22 cellular contexts compared by ENCODE assay signal in genomic region chr4:112946127-112946526, GRCh38.
"Had no signal": no experiment of that assay in that cellular context is flagged by ENCODE, and none has a peak within 500 bp of the region (broad histone marks: within the 10 kb centered on the region; RNA-seq: fewer than 3 reads in every experiment).

No MANE protein-coding gene starts in this region.

- H3K27ac Mint-ChIP-seq: activated B cell treated with CpG ODN at 0.5 μM for 24 hours; activated CD4-positive, alpha-beta T cell treated with anti-CD3 and anti-CD28 coated beads for 36 hours; activated naive CD8-positive, alpha-beta T cell; activated T-cell treated with anti-CD3 and anti-CD28 coated beads, Interleukin-2, amount 50 U/mL, for 24 hours; activated T-helper 17 cell treated with anti-CD3 and anti-CD28 coated beads, Interleukin-2, amount 50 U/mL, for 72 hours; nephron had no signal

- H3K4me3 Mint-ChIP-seq: activated B cell treated with CpG ODN at 0.5 μM for 24 hours; activated CD4-positive, alpha-beta T cell treated with anti-CD3 and anti-CD28 coated beads for 36 hours; activated naive CD8-positive, alpha-beta T cell; activated T-cell treated with anti-CD3 and anti-CD28 coated beads, Interleukin-2, amount 50 U/mL, for 24 hours; activated T-helper 17 cell treated with anti-CD3 and anti-CD28 coated beads, Interleukin-2, amount 50 U/mL, for 72 hours; nephron had no signal

- H3K27me3 ChIP-seq: adrenal gland, thyroid gland had no signal

- H3K27ac ChIP-seq: adrenal gland, thyroid gland had no signal

- H3K36me3 Mint-ChIP-seq: activated naive CD8-positive, alpha-beta T cell had no signal

- H3K9me3 ChIP-seq: adrenal gland, thyroid gland had no signal

- H3K4me1 Mint-ChIP-seq: activated B cell treated with CpG ODN at 0.5 μM for 24 hours; activated CD4-positive, alpha-beta T cell treated with anti-CD3 and anti-CD28 coated beads for 36 hours; activated T-helper 17 cell treated with anti-CD3 and anti-CD28 coated beads, Interleukin-2, amount 50 U/mL, for 72 hours; nephron had no signal

- H3K9me3 Mint-ChIP-seq: activated B cell treated with CpG ODN at 0.5 μM for 24 hours; activated T-cell treated with anti-CD3 and anti-CD28 coated beads, Interleukin-2, amount 50 U/mL, for 24 hours; activated T-helper 17 cell treated with anti-CD3 and anti-CD28 coated beads, Interleukin-2, amount 50 U/mL, for 72 hours; nephron had no signal

- H3K4me3 ChIP-seq: adrenal gland, thyroid gland had no signal

- H3K4me1 ChIP-seq: adrenal gland, thyroid gland had no signal

- H3K36me3 ChIP-seq: adrenal gland, thyroid gland had no signal

- DNase-seq: activated B cell treated with CpG ODN at 0.5 μM for 24 hours; activated CD4-positive, alpha-beta T cell treated with anti-CD3 and anti-CD28 coated beads for 36 hours; activated CD4-positive, alpha-beta T cell treated with anti-CD3 and anti-CD28 coated beads, Interleukin-2, amount 50 U/mL, for 4 hours; activated CD8-positive, alpha-beta memory T cell treated with anti-CD3 and anti-CD28 coated beads for 24 hours; activated CD8-positive, alpha-beta memory T cell treated with anti-CD3 and anti-CD28 coated beads, Interleukin-2, amount 50 U/mL, for 4 hours; activated naive CD4-positive, alpha-beta T cell; activated T-cell treated with anti-CD3 and anti-CD28 coated beads, Interleukin-2, amount 50 U/mL, for 24 hours; adrenal gland; central memory CD4-positive, alpha-beta T cell; dermis blood vessel endothelial cell; effector memory CD4-positive, alpha-beta T cell; left ventricle myocardium superior; occipital lobe; small intestine; stimulated activated CD4-positive, alpha-beta T cell treated with anti-CD3 and anti-CD28 coated beads, Interleukin-2, amount 100 ng/mL, for 24 hours; stimulated activated naive CD4-positive, alpha-beta T cell; T-helper 1 cell; T-helper 9 cell; thyroid gland had no signal
